13 cellular contexts compared by ENCODE assay signal in the genomic region with DNA sequence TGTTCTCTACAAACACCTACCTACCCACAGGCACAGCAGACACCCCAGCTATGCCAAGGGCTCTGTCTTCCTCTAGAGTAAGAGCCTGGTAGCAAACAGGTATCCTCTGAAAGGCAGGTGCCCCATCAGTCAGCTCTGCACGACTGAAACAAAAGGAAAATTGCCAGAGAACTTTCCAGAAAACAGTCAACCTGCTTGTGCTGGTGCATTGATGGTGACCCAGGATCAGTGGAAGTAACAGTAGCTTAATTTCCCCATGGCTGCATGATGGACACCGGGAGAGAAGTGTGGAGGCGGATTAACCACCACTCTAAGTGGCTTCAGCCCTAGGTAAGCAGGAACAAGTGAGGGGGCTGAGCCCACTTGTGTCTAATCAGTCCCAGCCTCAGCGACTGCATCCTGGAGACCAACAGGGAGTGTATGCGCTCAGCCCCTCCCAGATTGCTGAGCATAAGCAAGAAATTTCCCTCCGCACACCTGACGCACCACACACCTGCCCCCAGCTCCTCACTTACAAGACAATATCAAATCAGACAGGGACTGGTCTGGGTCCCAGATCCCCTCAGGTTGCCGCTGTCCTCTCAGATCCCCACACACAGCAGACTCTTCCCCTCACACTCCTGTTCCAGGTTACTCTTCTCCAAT.
"Had no signal": no experiment of that assay in that cellular context is flagged by ENCODE, and none has a peak within 500 bp of the region (broad histone marks: within the 10 kb centered on the region; RNA-seq: fewer than 3 reads in every experiment).

No MANE protein-coding gene starts in this region.

- H3K27me3 Mint-ChIP-seq: activated naive CD8-positive, alpha-beta T cell treated with anti-CD3 and anti-CD28 coated beads for 36 hours had no signal

- H3K27me3 ChIP-seq: foreskin keratinocyte, transverse colon had no signal

- H3K4me1 ChIP-seq: breast epithelium, foreskin keratinocyte, psoas muscle, transverse colon had no signal

- H3K27ac ChIP-seq: breast epithelium, foreskin keratinocyte, psoas muscle, transverse colon had no signal

- H3K36me3 ChIP-seq: breast epithelium, transverse colon had no signal

- DNase-seq: activated CD4-positive, CD25-positive, alpha-beta regulatory T cell treated with anti-CD3 and anti-CD28 coated beads, Interleukin-2, amount 50 U/mL, for 72 hours; activated effector memory CD4-positive, alpha-beta T cell treated with Interleukin-2 at 50 U/mL for 16 hours; activated naive CD8-positive, alpha-beta T cell treated with anti-CD3 and anti-CD28 coated beads for 36 hours; aorta; foreskin keratinocyte; left colon; psoas muscle; stimulated activated CD4-positive, alpha-beta T cell treated with anti-CD3 and anti-CD28 coated beads, Interleukin-2, amount 100 ng/mL, for 24 hours; substantia nigra; transverse colon had no signal

- H3K4me1 Mint-ChIP-seq: nephron had no signal

- H3K9me3 Mint-ChIP-seq: activated naive CD8-positive, alpha-beta T cell treated with anti-CD3 and anti-CD28 coated beads for 36 hours; nephron had no signal

- H3K9me3 ChIP-seq: breast epithelium, psoas muscle, transverse colon had no signal

- H3K4me3 Mint-ChIP-seq: activated naive CD8-positive, alpha-beta T cell treated with anti-CD3 and anti-CD28 coated beads for 36 hours; nephron had no signal

- ATAC-seq: foreskin keratinocyte, left colon, psoas muscle, sciatic nerve had no signal

- H3K4me3 ChIP-seq: breast epithelium, psoas muscle, transverse colon had no signal
